In genomic region chr20:1706887-1707286, GRCh38 we compare ENCODE assay signal across 6 cellular contexts. TPM values are rescaled to one million over a fixed set of nuclear protein-coding genes. Genes with fewer than 3 reads are reported as not detected.
"Had no signal": no experiment of that assay in that cellular context is flagged by ENCODE, and none has a peak within 500 bp of the region (broad histone marks: within the 10 kb centered on the region; RNA-seq: fewer than 3 reads in every experiment).

No MANE protein-coding gene starts in this region.

RNA-seq across cellular contexts. Expression of gene SIRPG, which starts 49.3 kb away (rescaled TPM):
- total RNA-seq: activated B cell treated with CpG ODN at 0.5 μM for 24 hours, astrocyte, body of pancreas, breast epithelium, cardiac septum had no signal
- polyA plus RNA-seq: aorta had no signal
